In the genomic region with DNA sequence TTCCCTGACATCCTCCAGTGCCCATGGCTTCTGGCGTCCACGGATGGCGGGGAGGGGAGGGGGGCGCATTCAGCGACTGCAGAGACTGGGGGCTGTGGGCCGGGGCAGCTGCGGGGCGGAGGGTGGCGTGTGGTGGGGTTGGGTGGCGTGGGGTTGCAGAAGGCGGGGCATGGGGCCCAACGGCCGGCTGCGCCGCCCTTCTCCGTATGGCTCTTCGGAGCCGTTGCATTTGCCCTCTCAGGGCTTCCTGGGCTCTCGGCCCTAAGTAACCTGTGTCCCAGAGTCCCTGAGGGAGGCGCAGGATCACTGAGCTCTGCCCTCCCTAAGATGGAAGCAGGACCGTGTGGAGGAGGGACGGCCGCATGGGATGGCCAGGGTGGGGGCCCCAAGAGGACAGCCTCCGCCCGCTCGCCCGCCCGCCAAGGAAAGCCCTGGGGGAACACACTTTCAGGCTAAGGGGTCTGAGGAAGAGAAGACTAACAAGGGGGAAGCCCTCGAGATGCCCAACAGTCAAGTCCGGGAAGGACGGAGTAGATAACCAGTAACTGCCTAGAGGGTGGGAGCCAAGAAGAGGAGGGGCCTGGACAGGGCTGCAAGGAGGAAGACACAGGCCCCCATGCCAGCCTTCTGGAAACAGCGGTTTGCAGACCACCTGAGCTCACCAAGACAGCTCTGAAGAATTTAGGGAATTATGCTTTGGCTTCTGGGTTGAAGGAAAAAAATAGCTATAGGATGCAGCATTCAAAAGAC, we compare ENCODE assay signal across 8 cellular contexts. TPM values are rescaled to one million over a fixed set of nuclear protein-coding genes. Genes with fewer than 3 reads are reported as not detected.
A peak's percentile ranks its signal among the peaks of the same experiment; 100 is the strongest.
DNase-seq lines count a peak whose midpoint lies in the region; ATAC-seq and TF ChIP-seq lines count a peak whose summit lies in the region.

No MANE protein-coding gene starts in this region.

- no peak for ATAC-seq in GM18520 (IDR thresholded peaks at IDR 0.05; ENCODE audit: unreplicated experiment)
- ATAC-seq in HG03439 (IDR thresholded peaks at IDR 0.05; ENCODE audit: unreplicated experiment) = no peak

- peak overlapping the region; percentile 92 for H3K4me3 Mint-ChIP-seq in dendritic cell treated with granulocyte-macrophage colony-stimulating factor and Interleukin-4, amounts not matched to agents 40 ng/mL and 50 ng/mL, for 4 days
- H3K4me3 Mint-ChIP-seq in mesothelial cell of epicardium = peak overlapping the region; percentile 72

- peaks cover 45% of the 10 kb centered on the region for H3K4me1 Mint-ChIP-seq in dendritic cell treated with granulocyte-macrophage colony-stimulating factor and Interleukin-4, amounts not matched to agents 40 ng/mL and 50 ng/mL, for 4 days (ENCODE audit: low read depth)
- peaks cover 7% of the 10 kb centered on the region for H3K4me1 Mint-ChIP-seq in mesothelial cell of epicardium

- H3K27ac Mint-ChIP-seq in dendritic cell treated with granulocyte-macrophage colony-stimulating factor and Interleukin-4, amounts not matched to agents 40 ng/mL and 50 ng/mL, for 4 days = peak overlapping the region; percentile 92
- no peak overlapping the region for H3K27ac Mint-ChIP-seq in mesothelial cell of epicardium

- TF ChIP-seq CTCF in mesothelial cell of epicardium (IDR thresholded peaks at IDR 0.05; ENCODE audit: unreplicated experiment) = no peak

- intact Hi-C loops in dendritic cell treated with granulocyte-macrophage colony-stimulating factor and Interleukin-4, amounts not matched to agents 40 ng/mL and 50 ng/mL, for 4 days (cut with micrococcal nuclease) = loop anchor here (5.0 kb wide), 1 partner anchor 71 kb away; no protein-coding TSS in a partner anchor

- peak; percentile 55 for DNase-seq in ELR (ENCODE audit: low read depth)
- peak; percentile 68 for DNase-seq in MV-4-11 (lab: John Stamatoyannopoulos, UW)
- DNase-seq in mesothelial cell of epicardium (ENCODE audit: low spot score in 2 of 2, unreplicated experiment in 2 of 2) = no peak
- no peak for DNase-seq in OCI-M2 (lab: John Stamatoyannopoulos, UW; ENCODE audit: unreplicated experiment)
- DNase-seq in NCI-H187 (lab: John Stamatoyannopoulos, UW) = no peak

- H3K27me3 Mint-ChIP-seq in dendritic cell treated with granulocyte-macrophage colony-stimulating factor and Interleukin-4, amounts not matched to agents 40 ng/mL and 50 ng/mL, for 4 days = peaks cover under 1% of the 10 kb centered on the region
- H3K27me3 Mint-ChIP-seq in mesothelial cell of epicardium (ENCODE audit: low read depth) = peaks cover 12% of the 10 kb centered on the region

- H3K9me3 Mint-ChIP-seq in dendritic cell treated with granulocyte-macrophage colony-stimulating factor and Interleukin-4, amounts not matched to agents 40 ng/mL and 50 ng/mL, for 4 days = no peaks in the 10 kb centered on the region
- H3K9me3 Mint-ChIP-seq in mesothelial cell of epicardium = no peaks in the 10 kb centered on the region

- peaks cover 46% of the 10 kb centered on the region for H3K36me3 Mint-ChIP-seq in dendritic cell treated with granulocyte-macrophage colony-stimulating factor and Interleukin-4, amounts not matched to agents 40 ng/mL and 50 ng/mL, for 4 days (ENCODE audit: low read depth)
- H3K36me3 Mint-ChIP-seq in mesothelial cell of epicardium = peaks cover 2% of the 10 kb centered on the region

RNA-seq across cellular contexts. Expression of a gene that starts 9.2 kb away (rescaled TPM):
- 2.4 to 3.2 TPM (median 2.5 TPM) in 3 replicates for total RNA-seq in mesothelial cell of epicardium

RNA-seq across cellular contexts. Expression of a gene that starts 24.2 kb away (rescaled TPM):
- 92.3 to 101 TPM (median 97.3 TPM) in 3 replicates for total RNA-seq in mesothelial cell of epicardium

RNA-seq across cellular contexts. Expression of a gene that starts 40.7 kb away (rescaled TPM):
- total RNA-seq in mesothelial cell of epicardium = 72.3 to 78.5 TPM (median 75.1 TPM) in 3 replicates

RNA-seq across cellular contexts. Expression of a gene that starts 44.1 kb away (rescaled TPM):
- 19.7 to 22.8 TPM (median 22.0 TPM) in 3 replicates for total RNA-seq in mesothelial cell of epicardium

RNA-seq across cellular contexts. Expression of a gene that starts 57.1 kb away (rescaled TPM):
- total RNA-seq in mesothelial cell of epicardium = 0.72 to 1.1 TPM (median 0.88 TPM) in 3 replicates

Comparison
In these comparisons a context has a peak if more than half of its experiments do, and no peak if none do; other contexts are left out.
1. DNase-seq: peak in ELR (single experiment) and MV-4-11 (single experiment); none in mesothelial cell of epicardium (0 of 2), OCI-M2 (single experiment) and NCI-H187 (0 of 2).